8 cellular contexts compared by ENCODE assay signal in the genomic region with DNA sequence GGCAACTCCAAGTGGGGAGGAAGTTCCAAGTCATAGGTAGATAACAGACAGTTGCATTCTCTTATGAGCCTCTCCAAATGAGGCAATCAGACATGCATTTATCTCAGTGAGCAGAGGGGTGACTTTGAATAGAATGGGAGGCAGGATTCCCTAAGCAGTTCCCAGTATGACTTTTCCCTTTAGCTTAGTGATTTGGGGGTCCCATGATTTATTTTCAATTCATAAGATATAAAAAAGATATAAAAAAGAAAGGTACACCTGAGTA. TPM values are rescaled to one million over a fixed set of nuclear protein-coding genes. Genes with fewer than 3 reads are reported as not detected.
DNase-seq lines count a peak whose midpoint lies in the region; ATAC-seq, FAIRE-seq and TF ChIP-seq lines count a peak whose summit lies in the region.

No MANE protein-coding gene starts in this region.

- H3K27me3 ChIP-seq in bronchial epithelial cell (ENCODE audit: control insufficient read depth, insufficient read depth, low read length) = no peaks in the 10 kb centered on the region
- H3K27me3 ChIP-seq in muscle layer of duodenum (ENCODE audit: low read depth, low read length) = no peaks in the 10 kb centered on the region

- peak overlapping the region; percentile 96 for H3K27ac ChIP-seq in muscle layer of duodenum (ENCODE audit: low read length)

- no peaks in the 10 kb centered on the region for H3K9me3 ChIP-seq in muscle layer of duodenum (ENCODE audit: control insufficient read depth in 1 of 2, low read length in 2 of 2)

- FAIRE-seq in bronchial epithelial cell (lab: Jason Lieb, UNC) = no peak

- TF ChIP-seq CTCF in AG09309 (IDR thresholded peaks at IDR 0.05; ENCODE audit: control insufficient read depth, insufficient read depth, low read depth, low read length, missing control alignments) (no peak), bronchial epithelial cell (IDR thresholded peaks at IDR 0.05; ENCODE audit: insufficient read depth, low read length, severe bottlenecking) (no peak)

- no peak for ATAC-seq in GM18907 (IDR thresholded peaks at IDR 0.05; ENCODE audit: unreplicated experiment)

- peaks cover 3 to 20% of the 10 kb centered on the region in 2 donors for H3K4me1 ChIP-seq in muscle layer of duodenum (ENCODE audit: control insufficient read depth in 1 of 2, insufficient read depth in 2 of 2, low read length in 2 of 2)

- DNase-seq in AG09309 (ENCODE audit: low read depth) (no peak), bronchial epithelial cell (ENCODE audit: low read depth) (peak; percentile 17), NCI-H1694 treated with DMSO at 0.1 percent for 48 hours (lab: John Stamatoyannopoulos, UW) (no peak), SIG-M5 (lab: John Stamatoyannopoulos, UW) (no peak), AG08396 (ENCODE audit: low spot score) (no peak)
- DNase-seq in Jurkat, Clone E6-1 (ENCODE audit: low read depth, low spot score) = no peak

- H3K36me3 ChIP-seq in bronchial epithelial cell (ENCODE audit: control insufficient read depth, insufficient read depth, low read length) (no peaks in the 10 kb centered on the region), muscle layer of duodenum (ENCODE audit: control insufficient read depth in 1 of 2, insufficient read depth in 2 of 2, low read length in 2 of 2) (peaks cover 2 to 7% of the 10 kb centered on the region in 2 donors)

- H3K4me3 ChIP-seq in AG09309 (ENCODE audit: control insufficient read depth, low read depth, low read length) (peak overlapping the region; percentile 67), bronchial epithelial cell (ENCODE audit: low read depth, low read length) (peak overlapping the region; percentile 98), muscle layer of duodenum (ENCODE audit: low read depth in 1 of 2, low read length in 2 of 2) (peak overlapping the region; percentile 81 to 95)
- peak overlapping the region; percentile 63 for H3K4me3 ChIP-seq in Jurkat, Clone E6-1 (ENCODE audit: low read length)

RNA-seq across cellular contexts. Expression of a gene that starts 0.8 kb away (rescaled TPM):
- polyA plus RNA-seq in Jurkat, Clone E6-1 (2012; ENCODE audit: insufficient read depth, insufficient read length) = 19.9 TPM
- total RNA-seq in bronchial epithelial cell = 16.6 and 23.4 TPM in 2 replicates

RNA-seq across cellular contexts. Expression of a gene that starts 42.1 kb away (rescaled TPM):
- polyA plus RNA-seq in Jurkat, Clone E6-1 (2012; ENCODE audit: insufficient read depth, insufficient read length) = not detected
- total RNA-seq in bronchial epithelial cell = not detected in 2 replicates
